In the genomic region with DNA sequence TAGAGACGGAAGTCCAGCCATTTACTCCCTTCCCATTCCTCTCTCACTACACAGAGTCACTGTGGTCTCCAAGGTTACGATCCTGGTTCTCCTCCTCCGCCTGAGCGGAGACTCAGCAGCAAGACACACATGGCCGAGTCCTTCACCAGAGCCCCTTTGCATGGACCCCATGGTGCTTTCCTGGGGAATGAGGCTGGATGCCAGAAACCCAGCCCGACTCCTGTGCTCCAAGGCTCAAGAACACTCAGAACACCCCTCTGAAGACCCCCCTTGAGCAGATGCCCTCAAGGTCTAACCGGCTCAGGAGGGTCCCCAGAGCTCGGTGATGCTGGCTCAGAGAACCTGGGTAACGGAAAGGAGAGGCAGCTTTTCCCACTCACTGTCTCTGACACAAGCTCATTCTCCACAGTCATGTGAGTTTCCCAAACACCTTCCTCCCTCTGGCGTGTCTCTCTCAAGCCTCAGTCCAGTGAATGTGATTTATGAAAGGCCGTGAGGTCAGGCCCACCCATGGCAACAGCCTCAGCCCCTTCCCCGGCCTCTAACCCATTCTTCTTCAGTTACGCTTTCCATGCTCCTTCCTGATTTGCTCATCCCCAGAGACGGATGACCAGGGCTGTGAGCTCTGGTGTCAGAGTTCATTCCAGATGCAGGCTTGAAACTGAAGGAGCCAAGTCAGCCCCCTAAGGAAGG, we compare ENCODE assay signal across 19 cellular contexts.
"Had no signal": no experiment of that assay in that cellular context is flagged by ENCODE, and none has a peak within 500 bp of the region (broad histone marks: within the 10 kb centered on the region; RNA-seq: fewer than 3 reads in every experiment).

No MANE protein-coding gene starts in this region.

- H3K4me1 ChIP-seq: foreskin keratinocyte, tibial artery had no signal

- ATAC-seq: activated CD4-positive, alpha-beta T cell treated with anti-CD3 and anti-CD28 coated beads for 36 hours; activated T-helper 17 cell treated with anti-CD3 and anti-CD28 coated beads, Interleukin-2, amount 50 U/mL, for 72 hours; foreskin keratinocyte; mucosa of descending colon; WTC11 had no signal

- H3K9me3 ChIP-seq: mucosa of descending colon, tibial artery had no signal

- H3K27ac ChIP-seq: foreskin keratinocyte, tibial artery had no signal

- H3K36me3 ChIP-seq: tibial artery had no signal

- H3K27me3 ChIP-seq: foreskin keratinocyte, tibial artery had no signal

- DNase-seq: activated CD4-positive, alpha-beta T cell treated with anti-CD3 and anti-CD28 coated beads for 36 hours; activated CD4-positive, alpha-beta T cell treated with anti-CD3 and anti-CD28 coated beads, Interleukin-2, amount 50 U/mL, for 4 hours; activated CD8-positive, alpha-beta memory T cell treated with anti-CD3 and anti-CD28 coated beads for 24 hours; activated CD8-positive, alpha-beta memory T cell treated with anti-CD3 and anti-CD28 coated beads, Interleukin-2, amount 50 U/mL, for 4 hours; activated naive CD4-positive, alpha-beta T cell treated with Interleukin-2 at 50 U/mL for 16 hours; activated naive CD8-positive, alpha-beta T cell treated with anti-CD3 and anti-CD28 coated beads for 36 hours; activated T-cell treated with anti-CD3 and anti-CD28 coated beads, Interleukin-2, amount 50 U/mL, for 24 hours; amygdala; central memory CD4-positive, alpha-beta T cell; dermis blood vessel endothelial cell; effector CD8-positive, alpha-beta T cell; foreskin keratinocyte; hippocampal formation; mucosa of descending colon; stimulated activated CD4-positive, alpha-beta T cell treated with anti-CD3 and anti-CD28 coated beads, Interleukin-1b, Interleukin-23, amount 100 ng/mL, for 48 hours; T1000 had no signal

- H3K4me3 ChIP-seq: mucosa of descending colon, tibial artery had no signal
